In the genomic region with DNA sequence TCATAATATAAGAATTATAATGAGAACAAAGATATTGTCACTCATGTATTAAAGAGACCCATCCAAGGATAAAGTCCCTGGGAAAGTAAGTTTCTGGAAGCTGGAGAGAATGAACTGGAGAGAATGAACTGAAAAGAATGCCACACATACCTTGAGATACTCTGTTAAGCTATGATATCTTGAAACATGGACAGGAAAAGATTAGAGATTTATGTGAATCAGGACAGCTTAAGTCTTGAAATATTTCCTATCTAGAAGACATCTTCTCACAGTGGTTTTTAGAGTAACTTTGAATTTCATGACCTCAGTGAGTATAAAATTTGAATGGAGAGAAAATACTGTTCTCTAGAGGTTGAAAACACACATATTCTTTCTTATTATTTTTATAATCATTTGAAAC, we compare ENCODE assay signal across 26 cellular contexts.
"Had no signal": no experiment of that assay in that cellular context is flagged by ENCODE, and none has a peak within 500 bp of the region (broad histone marks: within the 10 kb centered on the region; RNA-seq: fewer than 3 reads in every experiment).

No MANE protein-coding gene starts in this region.

- H3K36me3 ChIP-seq: left ventricle myocardium inferior, pancreas, prostate gland, stomach, thyroid gland, transverse colon, upper lobe of left lung had no signal

- FAIRE-seq: pancreas, small intestine had no signal

- H3K4me1 Mint-ChIP-seq: immature natural killer cell; nephron; neural crest cell; stimulated activated naive B cell treated with anti-CD40 and anti-IgM and Interleukin-4, amounts not matched to agents 10 μg/mL and 1 μg/mL and 100 μg/mL, for 72 hours had no signal

- H3K27me3 ChIP-seq: pancreas, stomach, testis, thyroid gland, transverse colon, upper lobe of left lung had no signal

- H3K9me3 Mint-ChIP-seq: immature natural killer cell; nephron; stimulated activated naive B cell treated with anti-CD40 and anti-IgM and Interleukin-4, amounts not matched to agents 10 μg/mL and 1 μg/mL and 100 μg/mL, for 72 hours had no signal

- H3K9me3 ChIP-seq: left ventricle myocardium inferior, pancreas, prostate gland, stomach, testis, thyroid gland, transverse colon, upper lobe of left lung had no signal

- DNase-seq: hypothalamus; immature natural killer cell; islet precursor cell; left ventricle myocardium inferior; mesendoderm; naive thymus-derived CD8-positive, alpha-beta T cell; nucleus accumbens; pancreas; posterior cingulate gyrus; retina; small intestine; stimulated activated CD4-positive, alpha-beta T cell treated with anti-CD3 and anti-CD28 coated beads, Interleukin-12 subunit alpha, Interleukin-12 subunit beta, amount 100 ng/mL, for 4 hours; stimulated activated CD4-positive, alpha-beta T cell treated with anti-CD3 and anti-CD28 coated beads, Interleukin-15, amount 100 ng/mL, for 24 hours; stimulated activated CD4-positive, alpha-beta T cell treated with anti-CD3 and anti-CD28 coated beads, Interleukin-2, amount 100 ng/mL, for 24 hours; stimulated activated CD4-positive, alpha-beta T cell treated with anti-CD3 and anti-CD28 coated beads, Interleukin-4, amount 100 ng/mL, for 1 hour; stimulated activated naive B cell treated with anti-CD40 and anti-IgM and Interleukin-4, amounts not matched to agents 10 μg/mL and 1 μg/mL and 100 μg/mL, for 72 hours; stimulated activated naive CD8-positive, alpha-beta T cell treated with anti-CD3 and anti-CD28 coated beads, Interleukin-15, Interleukin-2, amounts not matched to agents 100 U/mL and 50 U/mL, for 24 hours; stomach; testis; thyroid gland; transverse colon had no signal

- H3K4me3 Mint-ChIP-seq: immature natural killer cell; naive thymus-derived CD8-positive, alpha-beta T cell; nephron; neural crest cell; stimulated activated naive B cell treated with anti-CD40 and anti-IgM and Interleukin-4, amounts not matched to agents 10 μg/mL and 1 μg/mL and 100 μg/mL, for 72 hours had no signal

- H3K27ac ChIP-seq: left ventricle myocardium inferior, pancreas, prostate gland, stomach, testis, thyroid gland, transverse colon, upper lobe of left lung had no signal

- H3K27ac Mint-ChIP-seq: immature natural killer cell; naive thymus-derived CD8-positive, alpha-beta T cell; nephron; stimulated activated naive B cell treated with anti-CD40 and anti-IgM and Interleukin-4, amounts not matched to agents 10 μg/mL and 1 μg/mL and 100 μg/mL, for 72 hours had no signal

- H3K36me3 Mint-ChIP-seq: immature natural killer cell; naive thymus-derived CD8-positive, alpha-beta T cell; stimulated activated naive B cell treated with anti-CD40 and anti-IgM and Interleukin-4, amounts not matched to agents 10 μg/mL and 1 μg/mL and 100 μg/mL, for 72 hours had no signal

- H3K4me1 ChIP-seq: prostate gland, testis had no signal

- ATAC-seq: naive thymus-derived CD8-positive, alpha-beta T cell; stimulated activated naive B cell treated with anti-CD40 and anti-IgM and Interleukin-4, amounts not matched to agents 10 μg/mL and 1 μg/mL and 100 μg/mL, for 72 hours; stimulated activated naive CD8-positive, alpha-beta T cell treated with anti-CD3 and anti-CD28 coated beads, Interleukin-15, Interleukin-2, amounts not matched to agents 100 U/mL and 50 U/mL, for 24 hours had no signal

- H3K4me3 ChIP-seq: left ventricle myocardium inferior, lung, pancreas, prostate gland, stomach, testis, thyroid gland, transverse colon, upper lobe of left lung had no signal
